ENCODE assay signal across 15 cellular contexts in the genomic region with DNA sequence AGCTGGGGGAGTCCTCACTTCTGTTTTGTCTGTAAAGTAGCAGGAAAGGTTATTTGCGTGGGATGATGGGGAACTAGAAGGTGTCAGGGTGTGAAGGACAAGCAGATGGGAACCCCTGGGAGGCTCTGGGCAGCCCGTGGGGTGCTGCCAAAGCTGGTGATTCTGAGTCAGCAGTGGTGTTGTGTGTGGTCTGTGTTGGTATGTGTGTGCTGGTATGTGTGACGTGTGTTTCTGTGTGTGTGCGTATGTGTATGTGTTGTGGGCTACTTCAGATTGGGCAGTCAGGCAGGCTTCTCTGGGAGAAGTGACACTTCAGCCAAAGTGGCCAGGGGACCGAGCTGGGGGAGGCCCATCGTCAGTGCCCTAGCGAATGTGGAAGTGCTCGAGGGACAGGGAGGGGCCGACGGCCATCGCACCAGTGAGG. TPM values are rescaled to one million over a fixed set of nuclear protein-coding genes. Genes with fewer than 3 reads are reported as not detected.
A peak's percentile ranks its signal among the peaks of the same experiment; 100 is the strongest.
DNase-seq lines count a peak whose midpoint lies in the region; ATAC-seq and TF ChIP-seq lines count a peak whose summit lies in the region.
"Had no signal": no experiment of that assay in that cellular context is flagged by ENCODE, and none has a peak within 500 bp of the region (broad histone marks: within the 10 kb centered on the region; RNA-seq: fewer than 3 reads in every experiment).

No MANE protein-coding gene starts in this region.

- H3K4me1 ChIP-seq in upper lobe of right lung (no peaks in the 10 kb centered on the region), uterus (no peaks in the 10 kb centered on the region)

- H3K27me3 ChIP-seq in upper lobe of right lung (no peaks in the 10 kb centered on the region), MG63 (no peaks in the 10 kb centered on the region), uterus (no peaks in the 10 kb centered on the region)
- H3K27me3 ChIP-seq: pancreas had no signal

- H3K27me3 Mint-ChIP-seq in activated naive CD8-positive, alpha-beta T cell treated with anti-CD3 and anti-CD28 coated beads, Interleukin-2, amount 50 U/mL, for 24 hours = peaks cover 7% of the 10 kb centered on the region
- peaks cover 20% of the 10 kb centered on the region for H3K27me3 Mint-ChIP-seq in activated naive CD8-positive, alpha-beta T cell treated with anti-CD3 and anti-CD28 coated beads for 36 hours
- H3K27me3 Mint-ChIP-seq in type B pancreatic cell = peaks cover 10% of the 10 kb centered on the region

- H3K9me3 Mint-ChIP-seq in activated naive CD8-positive, alpha-beta T cell treated with anti-CD3 and anti-CD28 coated beads, Interleukin-2, amount 50 U/mL, for 24 hours = no peaks in the 10 kb centered on the region
- no peaks in the 10 kb centered on the region for H3K9me3 Mint-ChIP-seq in activated naive CD8-positive, alpha-beta T cell treated with anti-CD3 and anti-CD28 coated beads for 36 hours
- no peaks in the 10 kb centered on the region for H3K9me3 Mint-ChIP-seq in type B pancreatic cell

- no peak overlapping the region for H3K4me3 ChIP-seq in upper lobe of right lung
- no peak overlapping the region for H3K4me3 ChIP-seq in MG63
- H3K4me3 ChIP-seq in uterus = no peak overlapping the region
- H3K4me3 ChIP-seq: A549, pancreas had no signal

- H3K27ac ChIP-seq in upper lobe of right lung (no peak overlapping the region), uterus (no peak overlapping the region)
- H3K27ac ChIP-seq: pancreas had no signal

- H3K36me3 ChIP-seq in upper lobe of right lung = no peaks in the 10 kb centered on the region
- H3K36me3 ChIP-seq in MG63 = no peaks in the 10 kb centered on the region
- no peaks in the 10 kb centered on the region for H3K36me3 ChIP-seq in uterus
- H3K36me3 ChIP-seq: pancreas had no signal

- H3K36me3 Mint-ChIP-seq in activated naive CD8-positive, alpha-beta T cell treated with anti-CD3 and anti-CD28 coated beads, Interleukin-2, amount 50 U/mL, for 24 hours (ENCODE audit: low read depth) = no peaks in the 10 kb centered on the region
- H3K36me3 Mint-ChIP-seq in activated naive CD8-positive, alpha-beta T cell treated with anti-CD3 and anti-CD28 coated beads for 36 hours = no peaks in the 10 kb centered on the region
- no peaks in the 10 kb centered on the region for H3K36me3 Mint-ChIP-seq in type B pancreatic cell

- no peak for TF ChIP-seq POLR2A in uterus (IDR thresholded peaks at IDR 0.05)

- H3K4me1 Mint-ChIP-seq in activated naive CD8-positive, alpha-beta T cell treated with anti-CD3 and anti-CD28 coated beads, Interleukin-2, amount 50 U/mL, for 24 hours = peaks cover 8% of the 10 kb centered on the region
- peaks cover 5% of the 10 kb centered on the region for H3K4me1 Mint-ChIP-seq in activated naive CD8-positive, alpha-beta T cell treated with anti-CD3 and anti-CD28 coated beads for 36 hours
- H3K4me1 Mint-ChIP-seq in type B pancreatic cell (ENCODE audit: unreplicated experiment) = peaks cover 8% of the 10 kb centered on the region

- TF ChIP-seq CTCF in upper lobe of right lung (IDR thresholded peaks at IDR 0.05) = no peak
- no peak for TF ChIP-seq CTCF in type B pancreatic cell (conservative IDR thresholded peaks at IDR 0.05)
- no peak for TF ChIP-seq CTCF in uterus (IDR thresholded peaks at IDR 0.05)

- H3K4me3 Mint-ChIP-seq in activated naive CD8-positive, alpha-beta T cell treated with anti-CD3 and anti-CD28 coated beads, Interleukin-2, amount 50 U/mL, for 24 hours = no peak overlapping the region
- no peak overlapping the region for H3K4me3 Mint-ChIP-seq in activated naive CD8-positive, alpha-beta T cell treated with anti-CD3 and anti-CD28 coated beads for 36 hours
- H3K4me3 Mint-ChIP-seq in type B pancreatic cell = no peak overlapping the region

- DNase-seq in activated naive CD8-positive, alpha-beta T cell treated with anti-CD3 and anti-CD28 coated beads, Interleukin-2, amount 50 U/mL, for 24 hours = no peak
- DNase-seq in activated naive CD8-positive, alpha-beta T cell treated with anti-CD3 and anti-CD28 coated beads for 36 hours = no peak
- peak; percentile 37 for DNase-seq in glomerular visceral epithelial cell (ENCODE audit: extremely low spot score)
- DNase-seq in upper lobe of right lung = no peak
- no peak for DNase-seq in MG63
- DNase-seq in type B pancreatic cell (ENCODE audit: extremely low spot score, unreplicated experiment) = no peak
- DNase-seq in uterus = no peak
- DNase-seq: activated CD8-positive, alpha-beta memory T cell treated with anti-CD3 and anti-CD28 coated beads for 24 hours; anterior cingulate cortex; NCI-H1930; OCI-M1; pancreas; stimulated activated CD4-positive, alpha-beta T cell treated with anti-CD3 and anti-CD28 coated beads, Interleukin-4, amount 100 ng/mL, for 24 hours had no signal

- intact Hi-C loops in upper lobe of right lung (cut with DNase I) = no loop called here
- intact Hi-C loops in uterus (cut with DNase I; ENCODE audit: low total_unique reads) = no loop called here

- no peak for ATAC-seq in activated naive CD8-positive, alpha-beta T cell treated with anti-CD3 and anti-CD28 coated beads, Interleukin-2, amount 50 U/mL, for 24 hours
- peak; percentile 63 for ATAC-seq in HG03442 (IDR thresholded peaks at IDR 0.05; ENCODE audit: unreplicated experiment)
- ATAC-seq in upper lobe of right lung = peak; percentile 69
- ATAC-seq: A549, pancreas had no signal

- peak overlapping the region; percentile 12 for H3K27ac Mint-ChIP-seq in activated naive CD8-positive, alpha-beta T cell treated with anti-CD3 and anti-CD28 coated beads, Interleukin-2, amount 50 U/mL, for 24 hours
- H3K27ac Mint-ChIP-seq in activated naive CD8-positive, alpha-beta T cell treated with anti-CD3 and anti-CD28 coated beads for 36 hours = no peak overlapping the region
- no peak overlapping the region for H3K27ac Mint-ChIP-seq in type B pancreatic cell

- H3K9me3 ChIP-seq in upper lobe of right lung (no peaks in the 10 kb centered on the region), MG63 (no peaks in the 10 kb centered on the region), uterus (no peaks in the 10 kb centered on the region)
- H3K9me3 ChIP-seq: A549, pancreas had no signal

RNA-seq across cellular contexts. Expression of a gene that starts 15.3 kb away (rescaled TPM):
- total RNA-seq in activated naive CD8-positive, alpha-beta T cell treated with anti-CD3 and anti-CD28 coated beads for 36 hours = not detected
- total RNA-seq in upper lobe of right lung (1.5 TPM), type B pancreatic cell (ENCODE audit: low replicate concordance) (2.1 and 3.6 TPM in 2 replicates), uterus (10 to 100 TPM in 2 of 4 donors, 1 to 10 TPM in 2; 4.4 to 34.6 (median 11.1) TPM)
- 8.0 and 8.8 TPM in 2 replicates for total RNA-seq in MG63 (2014; rRNA removed; shearing (Covaris generic); ENCODE audit: low replicate concordance)
